ENCODE assay signal across 21 cellular contexts in the genomic region with DNA sequence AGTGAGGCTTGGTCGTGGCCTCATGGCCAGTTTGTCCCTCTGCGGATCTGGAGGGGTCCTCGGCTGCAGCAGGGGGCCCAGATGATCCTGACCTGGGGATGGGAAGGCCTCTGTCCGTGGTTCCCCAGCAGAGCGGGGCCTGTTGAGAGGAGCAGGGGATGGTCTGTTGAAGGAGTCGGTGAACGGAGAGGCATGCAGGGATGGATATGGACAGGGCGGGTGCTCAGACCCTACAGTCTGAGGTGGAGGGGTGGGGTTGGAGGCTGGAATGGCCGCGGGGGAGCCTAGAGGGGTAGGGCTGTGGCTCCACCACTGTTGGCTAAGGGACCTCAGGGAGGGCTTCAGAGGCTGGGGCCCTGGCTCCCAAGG.
"Had no signal": no experiment of that assay in that cellular context is flagged by ENCODE, and none has a peak within 500 bp of the region (broad histone marks: within the 10 kb centered on the region; RNA-seq: fewer than 3 reads in every experiment).

No MANE protein-coding gene starts in this region.

- H3K27me3 ChIP-seq: left lung, neural progenitor cell, ovary, right atrium auricular region, right lobe of liver, tibial nerve, uterus had no signal

- H3K27ac ChIP-seq: left lung, lower lobe of right lung, neural progenitor cell, ovary, right atrium auricular region, right lobe of liver, tibial nerve, uterus had no signal

- H3K9ac ChIP-seq: neural progenitor cell had no signal

- H2AFZ ChIP-seq: neural progenitor cell had no signal

- H3K4me3 ChIP-seq: left lung, lower lobe of right lung, neural progenitor cell, ovary, right atrium auricular region, right lobe of liver, smooth muscle cell, tibial nerve, uterus had no signal

- H3K4me2 ChIP-seq: neural progenitor cell, smooth muscle cell had no signal

- H3K9me3 ChIP-seq: left lung, lower lobe of right lung, ovary, right atrium auricular region, right lobe of liver, tibial nerve, uterus had no signal

- DNase-seq: immature natural killer cell; kidney; left colon; left lung; lower lobe of right lung; mammary epithelial cell; mesendoderm; naive B cell; natural killer cell; ovary; right lobe of liver; stimulated activated CD4-positive, alpha-beta T cell treated with anti-CD3 and anti-CD28 coated beads, Interleukin-1b, Interleukin-23, amount 100 ng/mL, for 48 hours; stimulated activated CD4-positive, alpha-beta T cell treated with anti-CD3 and anti-CD28 coated beads, Interleukin-2, amount 100 ng/mL, for 48 hours; stimulated activated CD4-positive, alpha-beta T cell treated with anti-CD3 and anti-CD28 coated beads, Interleukin-4, amount 100 ng/mL, for 4 hours; stimulated activated naive CD4-positive, alpha-beta T cell; uterus had no signal

- ATAC-seq: left colon, left lung, lower lobe of right lung, natural killer cell, right lobe of liver had no signal

- FAIRE-seq: islet of Langerhans, kidney had no signal

- H3K36me3 ChIP-seq: left lung, lower lobe of right lung, neural progenitor cell, ovary, right atrium auricular region, right lobe of liver, tibial nerve, uterus had no signal
